Comparison of ENCODE assay signal across 25 cellular contexts in genomic region chr5:130335116-130335515, GRCh38.
DNase-seq lines count a peak whose midpoint lies in the region; ATAC-seq and TF ChIP-seq lines count a peak whose summit lies in the region.
"Had no signal": no experiment of that assay in that cellular context is flagged by ENCODE, and none has a peak within 500 bp of the region (broad histone marks: within the 10 kb centered on the region; RNA-seq: fewer than 3 reads in every experiment).

No MANE protein-coding gene starts in this region.

- no peak overlapping the region for H2BK15ac ChIP-seq in mesenchymal stem cell (ENCODE audit: low read depth, poor library complexity, severe bottlenecking)

- no peak overlapping the region for H2BK12ac ChIP-seq in mesenchymal stem cell (ENCODE audit: low read length in 2 of 2)

- H3K36me3 ChIP-seq in SJSA1, result no peaks in the 10 kb centered on the region
- no peaks in the 10 kb centered on the region for H3K36me3 ChIP-seq in mesenchymal stem cell (ENCODE audit: control insufficient read depth in 1 of 2, insufficient read depth in 2 of 2, low read depth in 1 of 2, low read length in 2 of 2)
- H3K36me3 ChIP-seq: BLaER1 treated with 17β-estradiol and CSF1 and Interleukin-3, amounts not matched to agents 10 nM and 100 nM; gastroesophageal sphincter; pancreas; right lobe of liver had no signal

- H3K23ac ChIP-seq in mesenchymal stem cell (ENCODE audit: low read length in 2 of 2), result no peak overlapping the region

- no peaks in the 10 kb centered on the region for H3K27me3 Mint-ChIP-seq in activated CD8-positive, alpha-beta T cell treated with anti-CD3 and anti-CD28 coated beads, Interleukin-2, amount 10 ng/mL, durations not matched to agents 7 days and 5 days (ENCODE audit: low read depth)
- H3K27me3 Mint-ChIP-seq: activated naive CD4-positive, alpha-beta T cell treated with anti-CD3 and anti-CD28 coated beads, Interleukin-2, amount 10 ng/mL, durations not matched to agents 7 days and 5 days; activated T-cell treated with anti-CD3 and anti-CD28 coated beads, Interleukin-2, amount 50 U/mL, for 24 hours had no signal

- no peak overlapping the region for H2AFZ ChIP-seq in mesenchymal stem cell (ENCODE audit: low read depth, low read length)
- H2AFZ ChIP-seq: PC-9 had no signal

- H3K4me3 ChIP-seq in SJSA1 (no peak overlapping the region), epithelial cell of esophagus (ENCODE audit: low read length) (no peak overlapping the region), mesenchymal stem cell (ENCODE audit: insufficient read depth in 1 of 2, low read depth in 1 of 2, low read length in 2 of 2) (no peak overlapping the region)
- H3K4me3 ChIP-seq: BLaER1 treated with 17β-estradiol and CSF1 and Interleukin-3, amounts not matched to agents 10 nM and 100 nM; coronary artery; gastroesophageal sphincter; pancreas; PC-9; right lobe of liver had no signal

- H3K9me3 Mint-ChIP-seq in activated CD8-positive, alpha-beta T cell treated with anti-CD3 and anti-CD28 coated beads, Interleukin-2, amount 10 ng/mL, durations not matched to agents 7 days and 5 days (ENCODE audit: insufficient read depth), result peaks cover 3% of the 10 kb centered on the region
- H3K9me3 Mint-ChIP-seq: activated T-cell treated with anti-CD3 and anti-CD28 coated beads, Interleukin-2, amount 50 U/mL, for 24 hours had no signal

- H3K27me3 ChIP-seq in SJSA1 (replicated peaks), result no peaks in the 10 kb centered on the region
- no peaks in the 10 kb centered on the region for H3K27me3 ChIP-seq in mesenchymal stem cell (ENCODE audit: control insufficient read depth in 1 of 2, insufficient read depth in 1 of 2, low read length in 2 of 2)
- H3K27me3 ChIP-seq: BLaER1 treated with 17β-estradiol and CSF1 and Interleukin-3, amounts not matched to agents 10 nM and 100 nM; gastroesophageal sphincter; pancreas; right lobe of liver had no signal

- no peak overlapping the region for H3K14ac ChIP-seq in mesenchymal stem cell (ENCODE audit: low read length in 2 of 2)

- peak overlapping the region; percentile 11; the same call in 1 of the 2 replicates for H3K27ac ChIP-seq in SJSA1
- no peak overlapping the region for H3K27ac ChIP-seq in mesenchymal stem cell (ENCODE audit: low read length, poor library complexity, severe bottlenecking)
- H3K27ac ChIP-seq: BLaER1 treated with 17β-estradiol and CSF1 and Interleukin-3, amounts not matched to agents 10 nM and 100 nM; coronary artery; gastroesophageal sphincter; pancreas; PC-9; right lobe of liver had no signal

- H3K9ac ChIP-seq in mesenchymal stem cell (ENCODE audit: low read length), result no peak overlapping the region
- H3K9ac ChIP-seq: BLaER1 treated with 17β-estradiol and CSF1 and Interleukin-3, amounts not matched to agents 10 nM and 100 nM had no signal

- H3K18ac ChIP-seq in mesenchymal stem cell (ENCODE audit: low read depth in 1 of 2, low read length in 2 of 2), result no peak overlapping the region

- DNase-seq in H4 (ENCODE audit: low spot score), result peak; percentile 39
- peak in 1 of 2 experiments; percentile 28 for DNase-seq in SJSA1 (ENCODE audit: low read depth in 1 of 2, low spot score in 2 of 2)
- peak; percentile 63 for DNase-seq in epithelial cell of esophagus (ENCODE audit: low read depth)
- peak; percentile 46 for DNase-seq in mesenchymal stem cell
- no peak for DNase-seq in cardiac septum (ENCODE audit: low spot score)
- no peak for DNase-seq in activated CD8-positive, alpha-beta T cell treated with anti-CD3 and anti-CD28 coated beads, Interleukin-2, amount 10 ng/mL, durations not matched to agents 7 days and 5 days
- DNase-seq: ACHN; activated CD8-positive, alpha-beta T cell treated with anti-CD3 and anti-CD28 coated beads for 36 hours; activated naive CD4-positive, alpha-beta T cell treated with anti-CD3 and anti-CD28 coated beads, Interleukin-2, amount 10 ng/mL, durations not matched to agents 7 days and 5 days; activated T-cell treated with anti-CD3 and anti-CD28 coated beads, Interleukin-2, amount 50 U/mL, for 24 hours; KBM-7; mesendoderm; MV-4-11; naive thymus-derived CD8-positive, alpha-beta T cell; NCI-H1694; NCI-H2227 treated with DMSO at 0.1 percent for 48 hours; pancreas; PC-9; right lobe of liver had no signal

- H3K4ac ChIP-seq in mesenchymal stem cell (ENCODE audit: low read depth in 1 of 2, low read length in 2 of 2), result no peak overlapping the region

- no peak overlapping the region for H2BK5ac ChIP-seq in mesenchymal stem cell (ENCODE audit: low read depth, low read length, poor library complexity, severe bottlenecking)

- no peak overlapping the region for H3K4me3 Mint-ChIP-seq in activated CD8-positive, alpha-beta T cell treated with anti-CD3 and anti-CD28 coated beads, Interleukin-2, amount 10 ng/mL, durations not matched to agents 7 days and 5 days
- H3K4me3 Mint-ChIP-seq: activated CD8-positive, alpha-beta T cell treated with anti-CD3 and anti-CD28 coated beads for 36 hours; activated naive CD4-positive, alpha-beta T cell treated with anti-CD3 and anti-CD28 coated beads, Interleukin-2, amount 10 ng/mL, durations not matched to agents 7 days and 5 days; activated T-cell treated with anti-CD3 and anti-CD28 coated beads, Interleukin-2, amount 50 U/mL, for 24 hours; naive thymus-derived CD8-positive, alpha-beta T cell had no signal

- H4K91ac ChIP-seq in mesenchymal stem cell (ENCODE audit: low read length), result no peak overlapping the region

- H3K4me1 ChIP-seq in SJSA1 (replicated peaks) (peaks cover 30% of the 10 kb centered on the region), mesenchymal stem cell (ENCODE audit: control insufficient read depth, insufficient read depth, low read depth, low read length) (no peaks in the 10 kb centered on the region)
- H3K4me1 ChIP-seq: BLaER1 treated with 17β-estradiol and CSF1 and Interleukin-3, amounts not matched to agents 10 nM and 100 nM; gastroesophageal sphincter; pancreas; right lobe of liver had no signal

- no peak overlapping the region for H3K4me2 ChIP-seq in mesenchymal stem cell (ENCODE audit: low read length, poor library complexity, severe bottlenecking)
- H3K4me2 ChIP-seq: BLaER1 treated with 17β-estradiol and CSF1 and Interleukin-3, amounts not matched to agents 10 nM and 100 nM; PC-9 had no signal

- H4K8ac ChIP-seq in mesenchymal stem cell (ENCODE audit: low read length), result no peak overlapping the region

- CTCF ChIA-PET in activated CD8-positive, alpha-beta T cell treated with anti-CD3 and anti-CD28 coated beads, Interleukin-2, amount 10 ng/mL, durations not matched to agents 7 days and 5 days (lab: Charles Lee), result no interaction called here

- no peaks in the 10 kb centered on the region for H3K79me1 ChIP-seq in mesenchymal stem cell (replicated peaks; ENCODE audit: low read length, poor library complexity, severe bottlenecking)

- ATAC-seq in GM21576 (IDR thresholded peaks at IDR 0.05; ENCODE audit: unreplicated experiment) (no peak), GM18867 (IDR thresholded peaks at IDR 0.05; ENCODE audit: unreplicated experiment) (no peak)
- no peak for ATAC-seq in activated CD8-positive, alpha-beta T cell treated with anti-CD3 and anti-CD28 coated beads, Interleukin-2, amount 10 ng/mL, durations not matched to agents 7 days and 5 days
- ATAC-seq: activated CD4-positive, CD25-positive, alpha-beta regulatory T cell treated with anti-CD3 and anti-CD28 coated beads, Interleukin-2, amount 50 U/mL, for 24 hours; activated CD8-positive, alpha-beta T cell treated with anti-CD3 and anti-CD28 coated beads for 36 hours; gastroesophageal sphincter; naive thymus-derived CD8-positive, alpha-beta T cell; pancreas; right lobe of liver had no signal

- no peak for TF ChIP-seq CTCF in epithelial cell of esophagus (IDR thresholded peaks at IDR 0.05; ENCODE audit: insufficient read depth, low read depth, low read length, missing control alignments)

- H2AK5ac ChIP-seq in mesenchymal stem cell (ENCODE audit: low read length, severe bottlenecking), result no peak overlapping the region

- H3K36me3 Mint-ChIP-seq in activated CD8-positive, alpha-beta T cell treated with anti-CD3 and anti-CD28 coated beads, Interleukin-2, amount 10 ng/mL, durations not matched to agents 7 days and 5 days (ENCODE audit: low read depth), result no peaks in the 10 kb centered on the region
- H3K36me3 Mint-ChIP-seq: activated naive CD4-positive, alpha-beta T cell treated with anti-CD3 and anti-CD28 coated beads, Interleukin-2, amount 10 ng/mL, durations not matched to agents 7 days and 5 days had no signal

- no peaks in the 10 kb centered on the region for H3K4me1 Mint-ChIP-seq in activated CD8-positive, alpha-beta T cell treated with anti-CD3 and anti-CD28 coated beads, Interleukin-2, amount 10 ng/mL, durations not matched to agents 7 days and 5 days (ENCODE audit: low read depth)
- H3K4me1 Mint-ChIP-seq: activated naive CD4-positive, alpha-beta T cell treated with anti-CD3 and anti-CD28 coated beads, Interleukin-2, amount 10 ng/mL, durations not matched to agents 7 days and 5 days had no signal

- H3K27ac Mint-ChIP-seq in activated CD8-positive, alpha-beta T cell treated with anti-CD3 and anti-CD28 coated beads, Interleukin-2, amount 10 ng/mL, durations not matched to agents 7 days and 5 days, result no peak overlapping the region
- H3K27ac Mint-ChIP-seq: activated CD8-positive, alpha-beta T cell treated with anti-CD3 and anti-CD28 coated beads for 36 hours; activated naive CD4-positive, alpha-beta T cell treated with anti-CD3 and anti-CD28 coated beads, Interleukin-2, amount 10 ng/mL, durations not matched to agents 7 days and 5 days; activated T-cell treated with anti-CD3 and anti-CD28 coated beads, Interleukin-2, amount 50 U/mL, for 24 hours; naive thymus-derived CD8-positive, alpha-beta T cell had no signal

- H2BK120ac ChIP-seq in mesenchymal stem cell (ENCODE audit: low read depth, low read length), result no peak overlapping the region

- POLR2A ChIA-PET in activated CD8-positive, alpha-beta T cell treated with anti-CD3 and anti-CD28 coated beads, Interleukin-2, amount 10 ng/mL, durations not matched to agents 7 days and 5 days (lab: Charles Lee), result no interaction called here

- H3K9me3 ChIP-seq in SJSA1 (replicated peaks), result no peaks in the 10 kb centered on the region
- no peaks in the 10 kb centered on the region for H3K9me3 ChIP-seq in mesenchymal stem cell (ENCODE audit: control insufficient read depth, low read length)
- H3K9me3 ChIP-seq: gastroesophageal sphincter, pancreas, right lobe of liver had no signal

- no CpG with 5 or more reads among the region's 1 CpG for WGBS in mesenchymal stem cell

- intact Hi-C loops in cardiac septum (cut with DNase I), result no loop called here

Comparison
In these comparisons a context has a peak if more than half of its experiments do, and no peak if none do; other contexts are left out.
1. DNase-seq: peak in H4 (single experiment), epithelial cell of esophagus (single experiment) and mesenchymal stem cell (single experiment); none in cardiac septum (single experiment) and activated CD8-positive, alpha-beta T cell treated with anti-CD3 and anti-CD28 coated beads, Interleukin-2, amount 10 ng/mL, durations not matched to agents 7 days and 5 days (single experiment).